In the genomic region with DNA sequence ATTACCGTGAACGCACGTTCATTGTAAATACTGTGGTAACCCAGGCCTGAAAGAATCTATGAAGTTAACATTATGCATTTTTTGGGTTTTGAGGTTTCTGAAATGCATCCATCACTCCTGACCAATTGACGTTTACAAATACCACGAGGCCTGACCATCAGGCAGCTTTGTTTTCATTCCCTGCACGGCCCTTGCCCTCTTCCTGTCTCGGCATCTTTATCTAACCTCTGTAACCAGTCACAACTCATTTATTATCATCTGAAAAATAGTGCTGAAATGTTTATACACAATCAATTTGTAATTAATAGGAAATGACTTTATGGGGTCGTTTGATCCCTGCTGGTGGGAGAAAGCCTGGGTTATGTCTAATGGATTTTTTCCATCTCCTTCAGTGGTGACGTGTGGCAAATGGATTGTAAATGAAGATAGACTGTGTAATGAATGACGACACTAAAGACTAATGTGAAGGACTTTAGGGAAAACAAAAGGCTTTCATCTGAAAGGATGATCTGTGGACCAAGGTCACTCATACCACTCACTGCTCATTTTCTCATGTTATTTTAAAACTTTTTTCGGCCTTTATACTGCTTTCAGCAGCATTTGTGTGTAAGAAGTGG, we compare ENCODE assay signal across 18 cellular contexts.
DNase-seq lines count a peak whose midpoint lies in the region; ATAC-seq and TF ChIP-seq lines count a peak whose summit lies in the region.
"Had no signal": no experiment of that assay in that cellular context is flagged by ENCODE, and none has a peak within 500 bp of the region (broad histone marks: within the 10 kb centered on the region; RNA-seq: fewer than 3 reads in every experiment).

No MANE protein-coding gene starts in this region.

- 62 to 81% (median 76%) methylated on average over 11 of the region's 11 CpGs for WGBS in stomach, 5 donors

- H3K27me3 ChIP-seq in cardiac muscle cell (no peaks in the 10 kb centered on the region), kidney epithelial cell (ENCODE audit: control insufficient read depth, insufficient read depth, low read length) (no peaks in the 10 kb centered on the region), stomach (no peaks in the 10 kb centered on the region)

- in situ Hi-C loops in astrocyte of the spinal cord (cut with HindIII; ENCODE audit: low sequenced_read_pairs) = no loop called here

- H3K36me3 ChIP-seq in cardiac muscle cell (no peaks in the 10 kb centered on the region), kidney epithelial cell (ENCODE audit: control insufficient read depth, insufficient read depth, low read length) (no peaks in the 10 kb centered on the region), stomach (no peaks in the 10 kb centered on the region)
- H3K36me3 ChIP-seq: thoracic aorta had no signal

- TF ChIP-seq CTCF in cardiac muscle cell (IDR thresholded peaks at IDR 0.05; ENCODE audit: low read depth, low read length) (no peak), astrocyte of the spinal cord (IDR thresholded peaks at IDR 0.05; ENCODE audit: low read depth, low read length) (no peak), kidney epithelial cell (IDR thresholded peaks at IDR 0.05; ENCODE audit: insufficient read depth, low read length, poor library complexity, severe bottlenecking) (no peak), stomach (IDR thresholded peaks at IDR 0.05) (no peak)

- H3K9me3 ChIP-seq in cardiac muscle cell (ENCODE audit: low read depth) (no peaks in the 10 kb centered on the region), stomach (no peaks in the 10 kb centered on the region)
- H3K9me3 ChIP-seq: thoracic aorta had no signal

- H3K27ac ChIP-seq in cardiac muscle cell (peak overlapping the region; percentile 49), stomach (no peak overlapping the region)
- H3K27ac ChIP-seq: 22Rv1, SK-N-MC, thoracic aorta had no signal

- TF ChIP-seq EP300 in stomach (IDR thresholded peaks at IDR 0.05) = no peak

- intact Hi-C loops in left ventricle myocardium superior (cut with micrococcal nuclease) = no loop called here
- intact Hi-C loops in stomach (cut with DNase I; ENCODE audit: low total_unique reads) = no loop called here

- peak in 1 of 2 donors; percentile 53 for DNase-seq in cardiac muscle cell (ENCODE audit: low read depth in 1 of 2, low spot score in 1 of 2)
- no peak for DNase-seq in left ventricle myocardium superior
- peak; percentile 93 for DNase-seq in astrocyte of the spinal cord (ENCODE audit: low read depth, low spot score)
- DNase-seq in kidney epithelial cell (ENCODE audit: low read depth) = peak; percentile 21
- no peak for DNase-seq in activated naive CD4-positive, alpha-beta T cell (lab: John Stamatoyannopoulos, UW)
- no peak for DNase-seq in stomach
- DNase-seq in NCI-H526 treated with DMSO at 0.1 percent for 48 hours (lab: John Stamatoyannopoulos, UW) = no peak
- DNase-seq in stimulated activated CD8-positive, alpha-beta memory T cell treated with anti-CD3 and anti-CD28 coated beads, Interleukin-4, amount 100 ng/mL, for 48 hours = no peak
- DNase-seq: activated CD8-positive, alpha-beta memory T cell treated with anti-CD3 and anti-CD28 coated beads for 24 hours; activated gamma-delta T cell; CD8-positive, alpha-beta T cell; GDM1; NCI-H1092 treated with DMSO at 0.1 percent for 48 hours; NCI-H446; posterior cingulate gyrus had no signal

- H3K4me1 ChIP-seq in cardiac muscle cell (ENCODE audit: low read depth) (peaks cover 18% of the 10 kb centered on the region), stomach (no peaks in the 10 kb centered on the region)

- ATAC-seq in left ventricle myocardium superior = no peak
- ATAC-seq: CD8-positive, alpha-beta T cell had no signal

- no peak for TF ChIP-seq POLR2A in stomach (IDR thresholded peaks at IDR 0.05)

- H3K4me3 ChIP-seq in cardiac muscle cell (no peak overlapping the region), astrocyte of the spinal cord (ENCODE audit: low read depth, low read length) (no peak overlapping the region), kidney epithelial cell (ENCODE audit: low read depth, low read length) (no peak overlapping the region), stomach (no peak overlapping the region)
- H3K4me3 ChIP-seq: SK-N-MC, thoracic aorta had no signal

Comparison
In these comparisons a context has a peak if more than half of its experiments do, and no peak if none do; other contexts are left out.
1. DNase-seq: peak in astrocyte of the spinal cord (single experiment) and kidney epithelial cell (single experiment); none in left ventricle myocardium superior (single experiment), activated naive CD4-positive, alpha-beta T cell (0 of 4), stomach (single experiment), NCI-H526 treated with DMSO at 0.1 percent for 48 hours (single experiment) and stimulated activated CD8-positive, alpha-beta memory T cell treated with anti-CD3 and anti-CD28 coated beads, Interleukin-4, amount 100 ng/mL, for 48 hours (single experiment).